20 cellular contexts compared by ENCODE assay signal in genomic region chr16:87552772-87553171, GRCh38. TPM values are rescaled to one million over a fixed set of nuclear protein-coding genes. Genes with fewer than 3 reads are reported as not detected.
DNase-seq lines count a peak whose midpoint lies in the region; ATAC-seq, FAIRE-seq and TF ChIP-seq lines count a peak whose summit lies in the region.
"Had no signal": no experiment of that assay in that cellular context is flagged by ENCODE, and none has a peak within 500 bp of the region (broad histone marks: within the 10 kb centered on the region; RNA-seq: fewer than 3 reads in every experiment).

No MANE protein-coding gene starts in this region.

- H3K27ac ChIP-seq in GM23248 (no peak overlapping the region), foreskin keratinocyte (no peak overlapping the region), osteoblast (ENCODE audit: low read depth, low read length) (no peak overlapping the region), body of pancreas (no peak overlapping the region)
- H3K27ac ChIP-seq: esophagus muscularis mucosa, thyroid gland had no signal

- H3F3A ChIP-seq in GM23248 (ENCODE audit: insufficient read depth), result no peaks in the 10 kb centered on the region

- no peak for FAIRE-seq in RCC 7860 (lab: Jason Lieb, UNC)
- FAIRE-seq in frontal cortex (lab: Jason Lieb, UNC), result no peak

- H3K4me1 ChIP-seq in GM23248 (ENCODE audit: insufficient read depth), result no peaks in the 10 kb centered on the region; the same call in 1 of the 2 replicates
- H3K4me1 ChIP-seq in foreskin keratinocyte, result peaks cover 3% of the 10 kb centered on the region
- no peaks in the 10 kb centered on the region for H3K4me1 ChIP-seq in osteoblast (ENCODE audit: insufficient read depth, low read length)
- H3K4me1 ChIP-seq in body of pancreas, result no peaks in the 10 kb centered on the region

- TF ChIP-seq CTCF in foreskin keratinocyte (conservative IDR thresholded peaks at IDR 0.05) (no peak), osteoblast (IDR thresholded peaks at IDR 0.05; ENCODE audit: extremely low read depth, low read depth, low read length) (no peak), body of pancreas (IDR thresholded peaks at IDR 0.05) (no peak)

- H4K20me1 ChIP-seq in GM23248 (ENCODE audit: insufficient read depth) (no peaks in the 10 kb centered on the region), osteoblast (ENCODE audit: insufficient read depth, low read length) (peaks cover 3% of the 10 kb centered on the region)

- H3K4me2 ChIP-seq in GM23248 (ENCODE audit: unreplicated experiment) (no peak overlapping the region), osteoblast (ENCODE audit: insufficient read depth, low read length) (no peak overlapping the region)

- H3K4me3 ChIP-seq in GM23248 (no peak overlapping the region), osteoblast (ENCODE audit: insufficient read depth, low read length) (no peak overlapping the region), body of pancreas (no peak overlapping the region)
- H3K4me3 ChIP-seq: esophagus muscularis mucosa, thyroid gland had no signal

- H3K79me2 ChIP-seq in GM23248 (ENCODE audit: insufficient read depth) (no peaks in the 10 kb centered on the region), osteoblast (ENCODE audit: insufficient read depth, low read length) (no peaks in the 10 kb centered on the region)

- peak; percentile 39 for DNase-seq in GM23248
- DNase-seq in RCC 7860 (ENCODE audit: low spot score), result peak; percentile 30
- DNase-seq in foreskin keratinocyte, result peak; percentile 46 to 72
- DNase-seq in osteoblast (ENCODE audit: insufficient read length, low spot score, missing footprints), result peak; percentile 78
- no peak for DNase-seq in frontal cortex (ENCODE audit: low spot score in 2 of 2)
- no peak for DNase-seq in body of pancreas
- DNase-seq in stimulated activated CD4-positive, alpha-beta T cell treated with anti-CD3 and anti-CD28 coated beads, Interleukin-4, amount 100 ng/mL, for 1 hour, result no peak
- DNase-seq in activated CD4-positive, alpha-beta T cell treated with anti-CD3 and anti-CD28 coated beads, Interleukin-2, amount 50 U/mL, for 48 hours, result no peak
- DNase-seq: activated CD4-positive, alpha-beta T cell treated with anti-CD3 and anti-CD28 coated beads, Interleukin-2, amount 50 U/mL, for 4 hours; activated naive CD4-positive, alpha-beta T cell treated with anti-CD3 and anti-CD28 coated beads for 36 hours; activated T-cell treated with anti-CD3 and anti-CD28 coated beads for 4 hours; midbrain; NCI-H187; NCI-H345; SW 1271; thyroid gland had no signal

- no peak for TF ChIP-seq POLR2A in body of pancreas (IDR thresholded peaks at IDR 0.05)

- intact Hi-C loops in body of pancreas (cut with DNase I), result no loop called here

- H3K9me3 ChIP-seq in GM23248 (ENCODE audit: low read depth) (no peaks in the 10 kb centered on the region), osteoblast (ENCODE audit: low read depth, low read length) (no peaks in the 10 kb centered on the region), body of pancreas (no peaks in the 10 kb centered on the region)
- H3K9me3 ChIP-seq: esophagus muscularis mucosa, thyroid gland had no signal

- H2AFZ ChIP-seq in GM23248 (no peak overlapping the region), osteoblast (ENCODE audit: low read length) (no peak overlapping the region)

- H3K9ac ChIP-seq in GM23248, result no peak overlapping the region

- no peaks in the 10 kb centered on the region for H3K9me2 ChIP-seq in GM23248 (ENCODE audit: insufficient read depth)

- H3K36me3 ChIP-seq in GM23248 (ENCODE audit: low read depth) (no peaks in the 10 kb centered on the region), osteoblast (ENCODE audit: insufficient read depth, low read length) (no peaks in the 10 kb centered on the region), body of pancreas (replicated peaks in 1 of 2; ENCODE audit: insufficient read depth in 1 of 2, low read depth in 2 of 2) (no peaks in the 10 kb centered on the region)
- H3K36me3 ChIP-seq: esophagus muscularis mucosa, thyroid gland had no signal

- in situ Hi-C loops in GM23248 (cut with MboI), result no loop called here

- ATAC-seq in foreskin keratinocyte, result peak; percentile 77
- ATAC-seq in body of pancreas, result no peak
- ATAC-seq: Right ventricle myocardium inferior; stimulated activated memory B cell treated with anti-CD40 and anti-IgM and Interleukin-4, amounts not matched to agents 10 μg/mL and 1 μg/mL and 100 μg/mL, for 72 hours had no signal

- WGBS in GM23248 (ENCODE audit: low coverage in 1 of 2, low lambda C conversion rate in 2 of 2, missing lambda C conversion rate in 2 of 2), 2 experiments, result 66% methylated on average over 10 of the region's 10 CpGs
- 50 to 63% methylated on average over 9 of the region's 10 CpGs for WGBS in body of pancreas, 2 donors

- no peaks in the 10 kb centered on the region; the same call in 1 of the 2 replicates for H3K27me3 ChIP-seq in GM23248 (replicated peaks; ENCODE audit: insufficient read depth)
- peaks cover 49% of the 10 kb centered on the region for H3K27me3 ChIP-seq in foreskin keratinocyte
- peaks cover 12% of the 10 kb centered on the region for H3K27me3 ChIP-seq in osteoblast (ENCODE audit: insufficient read depth, low read length)
- H3K27me3 ChIP-seq in body of pancreas, result no peaks in the 10 kb centered on the region
- H3K27me3 ChIP-seq: thyroid gland had no signal

RNA-seq across cellular contexts. Expression of gene JPH3, which starts 49.5 kb away (rescaled TPM):
- total RNA-seq in GM23248 (2014; rRNA removed; shearing (Covaris generic)), result not detected in 2 replicates
- polyA plus RNA-seq in GM23248 (2016; fragmentation: Nextera tagmentation; extraction: Ambion mirVana) (not detected in 2 replicates), foreskin keratinocyte (not detected in 2 replicates)
- total RNA-seq in foreskin keratinocyte (not detected in 2 replicates), osteoblast (under 0.01 TPM in 1 of 2 replicates, not detected in the other), frontal cortex (48.1 TPM), body of pancreas (not detected)
- total RNA-seq: Right ventricle myocardium inferior had no signal
- polyA plus RNA-seq: BJ had no signal

RNA-seq across cellular contexts. Expression of gene ZCCHC14, which starts 59.9 kb away (rescaled TPM):
- 5.4 and 6.3 TPM in 2 replicates for total RNA-seq in GM23248 (2014; rRNA removed; shearing (Covaris generic))
- polyA plus RNA-seq in GM23248 (2016; fragmentation: Nextera tagmentation; extraction: Ambion mirVana) (2.7 and 3.1 TPM in 2 replicates), foreskin keratinocyte (2.6 and 2.8 TPM in 2 replicates)
- total RNA-seq in foreskin keratinocyte (8.4 and 8.5 TPM in 2 replicates), osteoblast (36.9 and 41.8 TPM in 2 replicates), frontal cortex (26.1 TPM), body of pancreas (10 to 100 TPM; 18.9 to 54.4 TPM)

Comparison
In these comparisons a context has a peak if more than half of its experiments do, and no peak if none do; other contexts are left out.
1. DNase-seq: peak in GM23248 (single experiment), RCC 7860 (single experiment), foreskin keratinocyte (2 of 2) and osteoblast (single experiment); none in frontal cortex (0 of 2), body of pancreas (0 of 4), stimulated activated CD4-positive, alpha-beta T cell treated with anti-CD3 and anti-CD28 coated beads, Interleukin-4, amount 100 ng/mL, for 1 hour (single experiment) and activated CD4-positive, alpha-beta T cell treated with anti-CD3 and anti-CD28 coated beads, Interleukin-2, amount 50 U/mL, for 48 hours (0 of 2).
2. RNA of gene JPH3, which starts 49.5 kb away (total RNA-seq): 48.1 TPM in frontal cortex (single experiment); not detected in GM23248, not detected in foreskin keratinocyte, under 0.01 TPM in osteoblast and not detected in body of pancreas; every median in the first group is over 10 times any median in the second.